ENCODE assay signal across 13 cellular contexts in genomic region chr2:32937602-32938450, GRCh38. TPM values are rescaled to one million over a fixed set of nuclear protein-coding genes. Genes with fewer than 3 reads are reported as not detected.
DNase-seq lines count a peak whose midpoint lies in the region; ATAC-seq and TF ChIP-seq lines count a peak whose summit lies in the region.
"Had no signal": no experiment of that assay in that cellular context is flagged by ENCODE, and none has a peak within 500 bp of the region (broad histone marks: within the 10 kb centered on the region; RNA-seq: fewer than 3 reads in every experiment).

No MANE protein-coding gene starts in this region.

- H3K4me3 ChIP-seq in fibroblast of villous mesenchyme (ENCODE audit: low read depth, low read length) = no peak overlapping the region
- H3K4me3 ChIP-seq: stomach had no signal

- TF ChIP-seq CTCF in fibroblast of villous mesenchyme (IDR thresholded peaks at IDR 0.05; ENCODE audit: insufficient read depth, low read depth, low read length) = no peak

- no peak for ATAC-seq in HG02885 (IDR thresholded peaks at IDR 0.05; ENCODE audit: poor library complexity, unreplicated experiment)
- ATAC-seq in HG02938 (IDR thresholded peaks at IDR 0.05; ENCODE audit: unreplicated experiment) = no peak
- no peak for ATAC-seq in HG02970 (IDR thresholded peaks at IDR 0.05; ENCODE audit: low FRiP score, unreplicated experiment)
- ATAC-seq: naive thymus-derived CD4-positive, alpha-beta T cell had no signal

- peak; percentile 16 for DNase-seq in HT1080 (ENCODE audit: low read depth)
- peak; percentile 37 for DNase-seq in SK-N-DZ (ENCODE audit: low spot score)
- peak; percentile 45 for DNase-seq in fibroblast of villous mesenchyme (ENCODE audit: low read depth)
- DNase-seq in renal cortical epithelial cell (ENCODE audit: low read depth) = peak; percentile 17
- DNase-seq in activated CD4-positive, alpha-beta T cell treated with anti-CD3 and anti-CD28 coated beads for 48 hours = no peak
- DNase-seq: activated B cell treated with CpG ODN at 0.5 μM for 24 hours; naive thymus-derived CD4-positive, alpha-beta T cell; NCI-H1105 treated with DMSO at 0.1 percent for 48 hours; OCI-M1; stomach had no signal

RNA-seq across cellular contexts. Expression of gene LTBP1, which starts 8.9 kb away (rescaled TPM):
- 28.6 and 40.5 TPM in 2 replicates for total RNA-seq in HT1080 (2014; rRNA removed; shearing (Covaris generic))
- 17.2 and 29.7 TPM in 2 replicates for polyA plus RNA-seq in HT1080 (2015; cell fraction: cytosol; rRNA removed)
- polyA plus RNA-seq in HT1080 (2015; cell fraction: nucleus; rRNA removed) = 259 and 287 TPM in 2 replicates
- polyA plus RNA-seq in SK-N-DZ (2014; cell fraction: cytosol; rRNA removed) = 6.4 and 7.7 TPM in 2 replicates
- polyA plus RNA-seq in SK-N-DZ (2014; cell fraction: nucleus; rRNA removed) = 2.5 and 5.4 TPM in 2 replicates
- total RNA-seq in fibroblast of villous mesenchyme (33.7 and 163 TPM in 2 replicates), renal cortical epithelial cell (0.89 and 3.6 TPM in 2 replicates)
- polyA plus RNA-seq: naive thymus-derived CD4-positive, alpha-beta T cell had no signal
